In the genomic region with DNA sequence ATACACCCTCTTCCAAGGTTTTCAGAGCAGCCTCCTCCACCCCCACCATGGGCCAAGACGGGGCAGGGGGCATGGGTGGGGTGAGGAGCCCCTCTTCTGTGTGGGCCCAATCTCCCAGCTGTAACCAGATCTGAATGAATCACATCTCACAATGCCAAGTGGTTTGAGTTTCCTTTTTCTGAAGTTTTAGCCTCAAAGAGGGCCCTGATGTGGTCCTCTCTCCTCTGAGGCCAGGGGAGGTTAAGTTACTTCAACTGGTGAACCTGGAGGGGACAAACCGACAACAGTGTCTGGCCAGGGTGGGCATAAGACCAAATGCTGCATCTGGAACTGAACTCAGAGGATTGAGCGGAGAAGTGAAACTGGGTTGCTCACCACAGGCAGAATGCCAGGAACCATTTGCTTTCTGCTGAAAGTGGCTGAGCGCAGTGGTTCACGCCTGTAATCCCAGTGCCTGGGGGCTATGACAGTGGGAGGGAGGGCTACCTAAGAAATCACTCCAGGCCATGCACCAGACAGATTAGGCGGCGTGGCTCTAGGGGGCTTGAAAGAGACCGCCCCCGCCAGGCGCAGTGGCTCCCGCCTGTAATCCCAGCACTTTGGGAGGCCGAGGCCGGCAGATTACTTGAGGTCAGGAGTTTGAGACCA, we compare ENCODE assay signal across 8 cellular contexts. TPM values are rescaled to one million over a fixed set of nuclear protein-coding genes. Genes with fewer than 3 reads are reported as not detected.
DNase-seq lines count a peak whose midpoint lies in the region; ATAC-seq and TF ChIP-seq lines count a peak whose summit lies in the region.

No MANE protein-coding gene starts in this region.

- TF ChIP-seq CTCF in Peyer's patch (IDR thresholded peaks at IDR 0.05) = no peak

- H3K27ac ChIP-seq in Peyer's patch = peak overlapping the region; percentile 47 to 86 (median 75)
- H3K27ac ChIP-seq in naive thymus-derived CD4-positive, alpha-beta T cell (ENCODE audit: low read depth, low read length) = peak overlapping the region; percentile 34

- H3K4me1 ChIP-seq in Peyer's patch = peaks cover 0 to 20% (median 6%) of the 10 kb centered on the region in 4 donors
- peaks cover 3 to 13% of the 10 kb centered on the region in 2 donors for H3K4me1 ChIP-seq in naive thymus-derived CD4-positive, alpha-beta T cell (ENCODE audit: control insufficient read depth in 2 of 2, insufficient read depth in 2 of 2, low read length in 2 of 2)

- CTCF ChIA-PET in naive thymus-derived CD4-positive, alpha-beta T cell (lab: Charles Lee) = no interaction called here

- H3K27ac Mint-ChIP-seq in dendritic cell treated with granulocyte-macrophage colony-stimulating factor and Interleukin-4, amounts not matched to agents 40 ng/mL and 50 ng/mL, for 4 days = peak overlapping the region; percentile 95
- H3K27ac Mint-ChIP-seq in naive thymus-derived CD4-positive, alpha-beta T cell = peak overlapping the region; percentile 47 to 100 (median 91)

- no peaks in the 10 kb centered on the region for H3K36me3 Mint-ChIP-seq in dendritic cell treated with granulocyte-macrophage colony-stimulating factor and Interleukin-4, amounts not matched to agents 40 ng/mL and 50 ng/mL, for 4 days (ENCODE audit: low read depth)
- H3K36me3 Mint-ChIP-seq in naive thymus-derived CD4-positive, alpha-beta T cell = peaks cover 0 to 3% (median under 1%) of the 10 kb centered on the region in 5 donors

- POLR2A ChIA-PET in naive thymus-derived CD4-positive, alpha-beta T cell (lab: Charles Lee) = interaction anchor here (0.8 to 1.4 kb wide), 2 partner anchors 33 to 44 kb away, joined by 3 read pairs; no protein-coding TSS in a partner anchor

- DNase-seq in GM03348 (ENCODE audit: low spot score) = peak; percentile 68
- DNase-seq in Peyer's patch = peak in 1 of 3 donors; percentile 65
- DNase-seq in naive thymus-derived CD4-positive, alpha-beta T cell = peak in 4 of 9 donors; percentile 1 to 10 (median 4)
- no peak for DNase-seq in middle frontal gyrus (ENCODE audit: extremely low spot score, low spot score)
- DNase-seq in stimulated activated CD4-positive, alpha-beta T cell treated with anti-CD3 and anti-CD28 coated beads, Interleukin-12 subunit alpha, Interleukin-12 subunit beta, amount 100 ng/mL, for 4 hours = no peak
- DNase-seq in NCI-H2107 treated with DMSO at 0.1 percent for 48 hours (lab: John Stamatoyannopoulos, UW; ENCODE audit: unreplicated experiment) = no peak

- intact Hi-C loops in dendritic cell treated with granulocyte-macrophage colony-stimulating factor and Interleukin-4, amounts not matched to agents 40 ng/mL and 50 ng/mL, for 4 days (cut with micrococcal nuclease) = loop anchor here (1.0 kb wide), 1 partner anchor 32 kb away; no protein-coding TSS in a partner anchor
- intact Hi-C loops in naive thymus-derived CD4-positive, alpha-beta T cell (cut with micrococcal nuclease) = loop anchor here (1.0 to 2.0 kb wide), 2 partner anchors 32 to 54 kb away; a partner anchor contains a TSS

- H3K9me3 Mint-ChIP-seq in dendritic cell treated with granulocyte-macrophage colony-stimulating factor and Interleukin-4, amounts not matched to agents 40 ng/mL and 50 ng/mL, for 4 days = no peaks in the 10 kb centered on the region
- H3K9me3 Mint-ChIP-seq in naive thymus-derived CD4-positive, alpha-beta T cell = peaks cover 0 to 8% (median 0%) of the 10 kb centered on the region in 11 donors

- no peaks in the 10 kb centered on the region for H3K36me3 ChIP-seq in Peyer's patch
- no peaks in the 10 kb centered on the region for H3K36me3 ChIP-seq in naive thymus-derived CD4-positive, alpha-beta T cell (ENCODE audit: control insufficient read depth in 2 of 3, insufficient read depth in 3 of 3, low read length in 3 of 3)

- peak; percentile 15 for ATAC-seq in naive thymus-derived CD4-positive, alpha-beta T cell
- no peak for ATAC-seq in GM21723 (IDR thresholded peaks at IDR 0.05; ENCODE audit: unreplicated experiment)

- H3K4me1 Mint-ChIP-seq in dendritic cell treated with granulocyte-macrophage colony-stimulating factor and Interleukin-4, amounts not matched to agents 40 ng/mL and 50 ng/mL, for 4 days (ENCODE audit: low read depth) = peaks cover 73% of the 10 kb centered on the region
- H3K4me1 Mint-ChIP-seq in naive thymus-derived CD4-positive, alpha-beta T cell = peaks cover 12 to 28% (median 22%) of the 10 kb centered on the region in 7 donors

- peak overlapping the region; percentile 72 for H3K4me3 Mint-ChIP-seq in dendritic cell treated with granulocyte-macrophage colony-stimulating factor and Interleukin-4, amounts not matched to agents 40 ng/mL and 50 ng/mL, for 4 days
- H3K4me3 Mint-ChIP-seq in naive thymus-derived CD4-positive, alpha-beta T cell = peak overlapping the region; percentile 66 to 92 (median 81)

- no peaks in the 10 kb centered on the region for H3K9me3 ChIP-seq in Peyer's patch
- no peaks in the 10 kb centered on the region for H3K9me3 ChIP-seq in naive thymus-derived CD4-positive, alpha-beta T cell (ENCODE audit: control insufficient read depth in 2 of 3, low read length in 3 of 3)

- H3K4me3 ChIP-seq in Peyer's patch = peak overlapping the region in 3 of 4 donors; percentile 7 to 39 (median 38)
- H3K4me3 ChIP-seq in naive thymus-derived CD4-positive, alpha-beta T cell (ENCODE audit: low read length) = no peak overlapping the region

- H3K27me3 ChIP-seq in Peyer's patch = no peaks in the 10 kb centered on the region
- H3K27me3 ChIP-seq in naive thymus-derived CD4-positive, alpha-beta T cell (ENCODE audit: control insufficient read depth in 2 of 2, insufficient read depth in 2 of 2, low read length in 2 of 2) = peaks cover 0 to 3% of the 10 kb centered on the region in 2 donors

- H3K27me3 Mint-ChIP-seq in dendritic cell treated with granulocyte-macrophage colony-stimulating factor and Interleukin-4, amounts not matched to agents 40 ng/mL and 50 ng/mL, for 4 days = peaks cover 5% of the 10 kb centered on the region
- H3K27me3 Mint-ChIP-seq in naive thymus-derived CD4-positive, alpha-beta T cell = peaks cover 0 to 17% (median 13%) of the 10 kb centered on the region in 5 donors

- TF ChIP-seq POLR2A in Peyer's patch (IDR thresholded peaks at IDR 0.05) = no peak

RNA-seq across cellular contexts. Expression of a gene that starts 15.4 kb away (rescaled TPM):
- not detected for total RNA-seq in Peyer's patch
- total RNA-seq in naive thymus-derived CD4-positive, alpha-beta T cell = not detected
- polyA plus RNA-seq in naive thymus-derived CD4-positive, alpha-beta T cell = not detected

RNA-seq across cellular contexts. Expression of a gene that starts 30.5 kb away (rescaled TPM):
- 10 to 100 TPM in 3 of 4 donors, 1 to 10 TPM in 1; 7.0 to 21.2 (median 15.5) TPM for total RNA-seq in Peyer's patch
- total RNA-seq in naive thymus-derived CD4-positive, alpha-beta T cell = 100 to 1,000 TPM in 1 of 5 experiments, 10 to 100 TPM in 2, 1 to 10 TPM in 2; 3.2 to 358 (median 14.4) TPM
- polyA plus RNA-seq in naive thymus-derived CD4-positive, alpha-beta T cell = 1 to 10 TPM in 1 of 2 donors, under 1 TPM in 1; 0.77 to 3.2 TPM

RNA-seq across cellular contexts. Expression of a gene that starts 54.3 kb away (rescaled TPM):
- 10 to 100 TPM; 25.0 to 56.1 (median 40.8) TPM for total RNA-seq in Peyer's patch
- 10 to 100 TPM; 48.5 to 75.9 (median 53.9) TPM for total RNA-seq in naive thymus-derived CD4-positive, alpha-beta T cell
- polyA plus RNA-seq in naive thymus-derived CD4-positive, alpha-beta T cell = 1 to 10 TPM; 7.9 to 9.8 TPM
